Comparison of ENCODE assay signal across 1 cellular context in the genomic region with DNA sequence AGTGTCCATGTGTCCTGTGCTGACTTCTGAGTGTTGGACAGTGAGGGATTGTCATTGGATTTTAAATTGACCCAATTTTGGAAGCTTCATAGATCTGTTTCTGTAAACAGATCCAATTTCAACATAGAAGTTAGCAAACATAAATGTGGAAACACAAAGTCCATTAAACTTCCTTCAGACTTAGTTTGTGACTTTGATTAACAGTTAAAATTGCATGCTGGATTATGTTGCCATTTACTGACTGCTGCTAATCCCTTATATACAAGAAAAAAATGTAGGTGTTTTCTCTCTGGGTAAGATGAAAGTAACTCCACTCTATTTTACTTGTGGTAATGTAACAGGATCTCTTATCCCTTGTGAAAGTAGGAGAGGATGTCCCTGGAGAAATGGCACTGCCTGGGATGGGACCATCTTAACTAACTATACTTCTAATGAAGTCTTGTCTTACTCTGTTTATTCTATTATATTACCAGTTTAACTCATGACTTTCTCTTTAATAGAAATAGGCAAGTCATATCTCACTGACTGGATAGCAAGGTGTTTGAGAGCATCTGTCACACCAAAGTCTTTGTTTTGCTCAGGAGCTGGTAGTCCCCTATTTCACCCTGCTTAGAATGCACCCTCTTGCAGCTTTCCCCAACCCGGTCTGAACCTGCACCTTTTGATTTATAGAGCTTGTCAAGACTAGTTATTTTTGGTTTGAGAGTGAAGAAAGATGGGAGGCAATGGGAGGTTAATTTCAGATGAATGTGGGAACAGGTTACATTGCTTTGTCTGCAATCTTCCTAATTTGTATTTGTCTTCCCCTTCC.
TF ChIP-seq lines count a peak whose summit lies in the region.

No MANE protein-coding gene starts in this region.

TF ChIP-seq in A549, 52 proteins besides CTCF, POLR2A, EP300 and RAD21 (continued from another document):
- TF ChIP-seq, protein P1, sequence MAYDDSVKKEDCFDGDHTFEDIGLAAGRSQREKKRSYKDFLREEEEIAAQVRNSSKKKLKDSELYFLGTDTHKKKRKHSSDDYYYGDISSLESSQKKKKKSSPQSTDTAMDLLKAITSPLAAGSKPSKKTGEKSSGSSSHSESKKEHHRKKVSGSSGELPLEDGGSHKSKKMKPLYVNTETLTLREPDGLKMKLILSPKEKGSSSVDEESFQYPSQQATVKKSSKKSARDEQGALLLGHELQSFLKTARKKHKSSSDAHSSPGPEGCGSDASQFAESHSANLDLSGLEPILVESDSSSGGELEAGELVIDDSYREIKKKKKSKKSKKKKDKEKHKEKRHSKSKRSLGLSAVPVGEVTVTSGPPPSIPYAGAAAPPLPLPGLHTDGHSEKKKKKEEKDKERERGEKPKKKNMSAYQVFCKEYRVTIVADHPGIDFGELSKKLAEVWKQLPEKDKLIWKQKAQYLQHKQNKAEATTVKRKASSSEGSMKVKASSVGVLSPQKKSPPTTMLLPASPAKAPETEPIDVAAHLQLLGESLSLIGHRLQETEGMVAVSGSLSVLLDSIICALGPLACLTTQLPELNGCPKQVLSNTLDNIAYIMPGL (CRISPR knock-in tag; IDR thresholded peaks at IDR 0.05; ENCODE audit: borderline replicate concordance), result no peak
- TF ChIP-seq RCOR1 (IDR thresholded peaks at IDR 0.05; ENCODE audit: low read depth, low read length) (no peak), CHD4 (IDR thresholded peaks at IDR 0.05; ENCODE audit: borderline replicate concordance) (no peak)
